Comparison of ENCODE assay signal across 26 cellular contexts in the genomic region with DNA sequence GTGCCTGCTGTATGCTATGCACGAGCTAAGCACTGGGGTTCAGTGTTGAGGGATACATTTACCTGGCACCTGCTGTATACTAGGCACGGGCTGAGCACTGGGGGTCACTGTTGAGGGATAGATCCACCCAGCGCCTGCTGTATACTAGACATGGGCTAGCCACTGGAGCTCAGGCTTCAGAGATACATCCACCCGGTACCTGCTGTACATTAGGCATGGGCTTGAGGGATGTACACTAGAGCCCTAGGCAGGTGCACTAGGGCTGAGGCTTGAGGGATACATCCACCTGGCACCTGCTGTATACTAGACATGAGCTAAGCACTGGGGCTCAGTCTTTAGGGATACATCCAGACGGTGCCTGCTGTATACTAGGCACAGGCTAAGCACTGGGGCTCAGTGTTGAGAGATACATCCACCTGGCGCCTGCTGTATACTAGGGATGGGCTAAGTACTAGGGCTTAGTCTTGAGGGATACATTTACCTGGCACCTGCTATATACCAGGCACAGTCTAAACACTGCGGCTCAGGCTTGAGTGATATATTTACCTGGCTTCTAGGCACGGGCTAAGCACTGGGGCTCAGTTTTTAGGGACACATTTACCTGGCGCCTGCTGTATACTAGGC.
DNase-seq lines count a peak whose midpoint lies in the region; ATAC-seq, FAIRE-seq and TF ChIP-seq lines count a peak whose summit lies in the region.
"Had no signal": no experiment of that assay in that cellular context is flagged by ENCODE, and none has a peak within 500 bp of the region (broad histone marks: within the 10 kb centered on the region; RNA-seq: fewer than 3 reads in every experiment).

No MANE protein-coding gene starts in this region.

- no peaks in the 10 kb centered on the region for H3K36me3 ChIP-seq in H1 (ENCODE audit: control insufficient read depth in 2 of 4, insufficient read depth in 4 of 4, low read length in 3 of 4)
- H3K36me3 ChIP-seq in mesenchymal stem cell (ENCODE audit: control insufficient read depth in 1 of 2, insufficient read depth in 2 of 2, low read depth in 1 of 2, low read length in 2 of 2): no peaks in the 10 kb centered on the region
- H3K36me3 ChIP-seq in osteoblast (ENCODE audit: insufficient read depth, low read length): no peaks in the 10 kb centered on the region
- H3K36me3 ChIP-seq: BE2C; BLaER1 treated with 17β-estradiol and CSF1 and Interleukin-3, amounts not matched to agents 10 nM and 100 nM had no signal

- ATAC-seq in left cardiac atrium (no peak), left ventricle myocardium superior (no peak), GM19351 (IDR thresholded peaks at IDR 0.05; ENCODE audit: unreplicated experiment) (no peak)
- ATAC-seq in naive thymus-derived CD8-positive, alpha-beta T cell: no peak

- CTCF ChIA-PET in H1 (lab: Charles Lee; ENCODE audit: partially characterized antibody): interaction anchor here (1.0 to 4.6 kb wide), 9 partner anchors 12 to 75 kb away, joined by 3 to 38 read pairs (median 9); no protein-coding TSS in a partner anchor

- H2BK5ac ChIP-seq in H1 (ENCODE audit: low read depth, low read length) (peak overlapping the region; percentile 10; the same call in 1 of the 2 replicates), mesenchymal stem cell (ENCODE audit: low read depth, low read length, poor library complexity, severe bottlenecking) (no peak overlapping the region)

- no peak overlapping the region for H3K4me3 ChIP-seq in H1 (ENCODE audit: extremely low read depth in 1 of 4, insufficient read depth in 2 of 4, low read depth in 3 of 4, low read length in 4 of 4)
- H3K4me3 ChIP-seq in mesenchymal stem cell (ENCODE audit: insufficient read depth in 1 of 2, low read depth in 1 of 2, low read length in 2 of 2): no peak overlapping the region
- no peak overlapping the region for H3K4me3 ChIP-seq in osteoblast (ENCODE audit: insufficient read depth, low read length)
- H3K4me3 ChIP-seq: A549; BLaER1 treated with 17β-estradiol and CSF1 and Interleukin-3, amounts not matched to agents 10 nM and 100 nM had no signal

- H2AFZ ChIP-seq in H1 (ENCODE audit: low read length) (no peak overlapping the region), mesenchymal stem cell (ENCODE audit: low read depth, low read length) (no peak overlapping the region), osteoblast (ENCODE audit: low read length) (no peak overlapping the region)

- H2BK20ac ChIP-seq in H1 (ENCODE audit: low read length): no peak overlapping the region

- peaks cover 4 to 29% (median 22%) of the 10 kb centered on the region in 5 donors for H3K27me3 Mint-ChIP-seq in naive thymus-derived CD8-positive, alpha-beta T cell

- DNase-seq in left cardiac atrium: peak; percentile 1
- no peak for DNase-seq in left ventricle myocardium superior
- DNase-seq in H1 (ENCODE audit: low read depth in 1 of 2, low spot score in 2 of 2): no peak
- no peak for DNase-seq in mesenchymal stem cell
- DNase-seq in osteoblast (ENCODE audit: insufficient read length, low spot score, missing footprints): peak; percentile 81
- DNase-seq in substantia nigra (lab: John Stamatoyannopoulos, UW): no peak
- DNase-seq in naive thymus-derived CD8-positive, alpha-beta T cell: no peak
- DNase-seq: 8988T; ACHN; AML-193; BE2C; Calu3; CD4-positive, alpha-beta T cell; CD8-positive, alpha-beta memory T cell; COR-L47; DMS53; DMS79 treated with DMSO at 0.1 percent for 48 hours; GF-D8; GOT3; HCEC 1CT had no signal

- H3K56ac ChIP-seq in H1 (replicated peaks; ENCODE audit: insufficient read length, low read depth, low read length): no peak overlapping the region

- no peak overlapping the region for H3K23ac ChIP-seq in H1 (ENCODE audit: insufficient read length)
- H3K23ac ChIP-seq in mesenchymal stem cell (ENCODE audit: low read length in 2 of 2): no peak overlapping the region

- H2BK120ac ChIP-seq in H1 (replicated peaks; ENCODE audit: low read depth, low read length) (no peak overlapping the region), mesenchymal stem cell (ENCODE audit: low read depth, low read length) (no peak overlapping the region)

- H4K8ac ChIP-seq in H1 (ENCODE audit: extremely low read depth, insufficient read depth, low read length) (0 out of 2 replicates have a peak overlapping the region, but pooled peaks have one; percentile 78), mesenchymal stem cell (ENCODE audit: low read length) (no peak overlapping the region)

- TF ChIP-seq POLR2A in H1 (IDR thresholded peaks at IDR 0.05; ENCODE audit: control extremely low read depth in 1 of 2, low read depth in 2 of 2, low read length in 2 of 2): no peak

- 83% methylated on average over 9 of the region's 9 CpGs; no CpG with 5 or more reads in 1 of the 2 experiments for WGBS in H1 (ENCODE audit: extremely low coverage in 1 of 2, insufficient coverage in 1 of 2, insufficient read length in 1 of 2, insufficient replicate concordance in 2 of 2, low coverage in 1 of 2, low lambda C conversion rate in 2 of 2, missing lambda C conversion rate in 1 of 2), 2 experiments
- WGBS in mesenchymal stem cell: 76% methylated on average over 9 of the region's 9 CpGs

- H3K4me2 ChIP-seq in H1 (ENCODE audit: insufficient read depth in 1 of 2, low read depth in 2 of 2, low read length in 2 of 2): no peak overlapping the region
- no peak overlapping the region for H3K4me2 ChIP-seq in mesenchymal stem cell (ENCODE audit: low read length, poor library complexity, severe bottlenecking)
- H3K4me2 ChIP-seq in osteoblast (ENCODE audit: insufficient read depth, low read length): no peak overlapping the region
- H3K4me2 ChIP-seq: A549; BLaER1 treated with 17β-estradiol and CSF1 and Interleukin-3, amounts not matched to agents 10 nM and 100 nM had no signal

- no peak for TF ChIP-seq CTCF in H1 (IDR thresholded peaks at IDR 0.05; ENCODE audit: control extremely low read depth in 1 of 3, insufficient read depth in 1 of 3, low read depth in 1 of 3, low read length in 3 of 3)
- no peak for TF ChIP-seq CTCF in osteoblast (IDR thresholded peaks at IDR 0.05; ENCODE audit: extremely low read depth, low read depth, low read length)

- no peak overlapping the region for H2BK15ac ChIP-seq in H1 (ENCODE audit: low read length)
- no peak overlapping the region for H2BK15ac ChIP-seq in mesenchymal stem cell (ENCODE audit: low read depth, poor library complexity, severe bottlenecking)

- FAIRE-seq in H1 (lab: Jason Lieb, UNC): no peak
- FAIRE-seq: A549, GM12891, GM18507 had no signal

- H3K27ac ChIP-seq in H1 (ENCODE audit: low read depth, low read length) (no peak overlapping the region), mesenchymal stem cell (ENCODE audit: low read length, poor library complexity, severe bottlenecking) (no peak overlapping the region), osteoblast (ENCODE audit: low read depth, low read length) (no peak overlapping the region), substantia nigra (ENCODE audit: low read depth, low read length, poor library complexity, severe bottlenecking) (no peak overlapping the region)
- H3K27ac ChIP-seq: A549; BLaER1 treated with 17β-estradiol and CSF1 and Interleukin-3, amounts not matched to agents 10 nM and 100 nM had no signal

- H3K27ac Mint-ChIP-seq in naive thymus-derived CD8-positive, alpha-beta T cell: no peak overlapping the region
- H3K27ac Mint-ChIP-seq: CD14-positive monocyte; CD4-positive, alpha-beta T cell; CD8-positive, alpha-beta memory T cell had no signal

- H3K79me1 ChIP-seq in H1 (ENCODE audit: low read depth, low read length) (no peaks in the 10 kb centered on the region), mesenchymal stem cell (replicated peaks; ENCODE audit: low read length, poor library complexity, severe bottlenecking) (no peaks in the 10 kb centered on the region)

- H3K4me3 Mint-ChIP-seq in naive thymus-derived CD8-positive, alpha-beta T cell: no peak overlapping the region
- H3K4me3 Mint-ChIP-seq: CD14-positive monocyte; CD4-positive, alpha-beta T cell; CD8-positive, alpha-beta memory T cell had no signal

- no peaks in the 10 kb centered on the region for H3K9me3 Mint-ChIP-seq in naive thymus-derived CD8-positive, alpha-beta T cell
- H3K9me3 Mint-ChIP-seq: CD4-positive, alpha-beta T cell; CD8-positive, alpha-beta memory T cell had no signal

- H4K20me1 ChIP-seq in H1 (replicated peaks in 1 of 2; ENCODE audit: control insufficient read depth in 1 of 2, insufficient read depth in 2 of 2, low read length in 2 of 2) (peaks cover 0 to 3% of the 10 kb centered on the region in 2 experiments), osteoblast (ENCODE audit: insufficient read depth, low read length) (no peaks in the 10 kb centered on the region)

- no peak overlapping the region for H3K18ac ChIP-seq in H1 (ENCODE audit: extremely low read depth, low read length)
- H3K18ac ChIP-seq in mesenchymal stem cell (ENCODE audit: low read depth in 1 of 2, low read length in 2 of 2): no peak overlapping the region

- POLR2A ChIA-PET in H1 (lab: Charles Lee; ENCODE audit: partially characterized antibody): no interaction called here
- POLR2A ChIA-PET in naive thymus-derived CD8-positive, alpha-beta T cell (lab: Charles Lee): no interaction called here

- H3K9ac ChIP-seq in H1 (replicated peaks in 1 of 4; ENCODE audit: extremely low read depth in 1 of 4, low read depth in 3 of 4, low read length in 3 of 4) (no peak overlapping the region), mesenchymal stem cell (ENCODE audit: low read length) (no peak overlapping the region)
- H3K9ac ChIP-seq: BLaER1 treated with 17β-estradiol and CSF1 and Interleukin-3, amounts not matched to agents 10 nM and 100 nM had no signal

- H3K9me3 ChIP-seq in H1 (ENCODE audit: insufficient read depth in 2 of 2, low read depth in 1 of 2, low read length in 1 of 2): no peaks in the 10 kb centered on the region
- H3K9me3 ChIP-seq in mesenchymal stem cell (ENCODE audit: control insufficient read depth, low read length): no peaks in the 10 kb centered on the region
- no peaks in the 10 kb centered on the region for H3K9me3 ChIP-seq in osteoblast (ENCODE audit: low read depth, low read length)
- H3K9me3 ChIP-seq: A549; BE2C; BLaER1 treated with 17β-estradiol and CSF1 and Interleukin-3, amounts not matched to agents 10 nM and 100 nM had no signal

- peaks cover 3 to 23% (median 14%) of the 10 kb centered on the region in 4 experiments for H3K4me1 ChIP-seq in H1 (replicated peaks in 1 of 4; ENCODE audit: control insufficient read depth in 3 of 4, insufficient read depth in 4 of 4, low read length in 3 of 4)
- no peaks in the 10 kb centered on the region for H3K4me1 ChIP-seq in mesenchymal stem cell (ENCODE audit: control insufficient read depth, insufficient read depth, low read depth, low read length)
- no peaks in the 10 kb centered on the region for H3K4me1 ChIP-seq in osteoblast (ENCODE audit: insufficient read depth, low read length)
- H3K4me1 ChIP-seq: A549, BE2C had no signal

- TF ChIP-seq EP300 in H1 (IDR thresholded peaks at IDR 0.05; ENCODE audit: borderline replicate concordance in 1 of 2, low read depth in 2 of 2, low read length in 2 of 2): no peak

- no peak overlapping the region for H4K5ac ChIP-seq in H1 (ENCODE audit: insufficient read length, low read depth, low read length)

- H2AK5ac ChIP-seq in H1 (ENCODE audit: low read depth, low read length): no peak overlapping the region
- H2AK5ac ChIP-seq in mesenchymal stem cell (ENCODE audit: low read length, severe bottlenecking): no peak overlapping the region

- H3K4me1 Mint-ChIP-seq in naive thymus-derived CD8-positive, alpha-beta T cell: peaks cover 0 to 2% (median 0%) of the 10 kb centered on the region in 4 donors
- H3K4me1 Mint-ChIP-seq: CD14-positive monocyte had no signal

- H3K23me2 ChIP-seq in H1 (ENCODE audit: low read depth, low read length): peaks cover 8% of the 10 kb centered on the region

- no peaks in the 10 kb centered on the region; a peak in 1 of 4 replicates for H3K79me2 ChIP-seq in H1 (ENCODE audit: control insufficient read depth in 1 of 2, insufficient read depth in 2 of 2, low read length in 2 of 2)
- H3K79me2 ChIP-seq in osteoblast (ENCODE audit: insufficient read depth, low read length): no peaks in the 10 kb centered on the region

- H3K14ac ChIP-seq in H1 (ENCODE audit: insufficient read length) (no peak overlapping the region), mesenchymal stem cell (ENCODE audit: low read length in 2 of 2) (no peak overlapping the region)

- H3K36me3 Mint-ChIP-seq in naive thymus-derived CD8-positive, alpha-beta T cell: no peaks in the 10 kb centered on the region
- H3K36me3 Mint-ChIP-seq: CD14-positive monocyte; CD8-positive, alpha-beta memory T cell had no signal

- H3K27me3 ChIP-seq in H1 (replicated peaks in 1 of 4; ENCODE audit: control insufficient read depth in 3 of 4, extremely low read depth in 1 of 4, insufficient read depth in 3 of 4, low read length in 3 of 4) (no peaks in the 10 kb centered on the region), mesenchymal stem cell (ENCODE audit: control insufficient read depth in 1 of 2, insufficient read depth in 1 of 2, low read length in 2 of 2) (peaks cover 49 to 98% of the 10 kb centered on the region in 2 experiments), osteoblast (ENCODE audit: insufficient read depth, low read length) (peaks cover 10% of the 10 kb centered on the region)
- H3K27me3 ChIP-seq: BE2C; BLaER1 treated with 17β-estradiol and CSF1 and Interleukin-3, amounts not matched to agents 10 nM and 100 nM had no signal

- TF ChIP-seq RAD21 in H1 (IDR thresholded peaks at IDR 0.05 in 1 of 2, conservative IDR thresholded peaks at IDR 0.05 in 1 of 2; ENCODE audit: low read depth in 2 of 2, low read length in 2 of 2): no peak

- peak overlapping the region; percentile 83 for H4K91ac ChIP-seq in H1 (replicated peaks; ENCODE audit: insufficient read length, low read length)
- peak overlapping the region; percentile 15 for H4K91ac ChIP-seq in mesenchymal stem cell (ENCODE audit: low read length)

- intact Hi-C loops in left cardiac atrium (cut with DNase I) (no loop called here), left ventricle myocardium superior (cut with micrococcal nuclease) (no loop called here)

- no peak overlapping the region for H3K4ac ChIP-seq in H1 (replicated peaks; ENCODE audit: insufficient read length, low read depth, low read length)
- H3K4ac ChIP-seq in mesenchymal stem cell (ENCODE audit: low read depth in 1 of 2, low read length in 2 of 2): no peak overlapping the region

- H2BK12ac ChIP-seq in H1 (ENCODE audit: low read depth, low read length) (no peak overlapping the region; the same call in 1 of the 2 replicates), mesenchymal stem cell (ENCODE audit: low read length in 2 of 2) (no peak overlapping the region)

Comparison
In these comparisons a context has a peak if more than half of its experiments do, and no peak if none do; other contexts are left out.
1. DNase-seq: peak in left cardiac atrium (single experiment) and osteoblast (single experiment); none in left ventricle myocardium superior (single experiment), H1 (0 of 2), mesenchymal stem cell (single experiment), substantia nigra (0 of 49) and naive thymus-derived CD8-positive, alpha-beta T cell (0 of 10).